ENCODE assay signal across 15 cellular contexts in genomic region chr7:101239191-101239950, GRCh38. TPM values are rescaled to one million over a fixed set of nuclear protein-coding genes. Genes with fewer than 3 reads are reported as not detected.
DNase-seq lines count a peak whose midpoint lies in the region; ATAC-seq and TF ChIP-seq lines count a peak whose summit lies in the region.
"Had no signal": no experiment of that assay in that cellular context is flagged by ENCODE, and none has a peak within 500 bp of the region (broad histone marks: within the 10 kb centered on the region; RNA-seq: fewer than 3 reads in every experiment).

No MANE protein-coding gene starts in this region.

- intact Hi-C loops in natural killer cell (cut with micrococcal nuclease), result no loop called here
- intact Hi-C loops in right cardiac atrium (cut with DNase I), result no loop called here
- intact Hi-C loops in psoas muscle (cut with DNase I), result loop anchor here in 1 of 2 donors (2.0 kb wide), 1 partner anchor 17 kb away; no protein-coding TSS in a partner anchor
- intact Hi-C loops in vagina (cut with DNase I), result no loop called here
- intact Hi-C loops in ovary (cut with DNase I), result no loop called here

- no peak overlapping the region for H3K27ac Mint-ChIP-seq in natural killer cell treated with Interleukin-12 subunit alpha and Interleukin-12 subunit beta and Interleukin-15 and Interleukin-18, amount 100 ng/mL, for 72 hours
- no peak overlapping the region for H3K27ac Mint-ChIP-seq in natural killer cell
- H3K27ac Mint-ChIP-seq: memory B cell had no signal

- TF ChIP-seq POLR2A in vagina (IDR thresholded peaks at IDR 0.05) (no peak), ovary (IDR thresholded peaks at IDR 0.05) (no peak)

- H3K4me1 Mint-ChIP-seq in natural killer cell treated with Interleukin-12 subunit alpha and Interleukin-12 subunit beta and Interleukin-15 and Interleukin-18, amount 100 ng/mL, for 72 hours (ENCODE audit: low read depth in 2 of 2), result peaks cover 6 to 7% of the 10 kb centered on the region in 2 donors
- H3K4me1 Mint-ChIP-seq in natural killer cell, result peaks cover 5 to 19% of the 10 kb centered on the region in 2 donors

- TF ChIP-seq CTCF in natural killer cell (IDR thresholded peaks at IDR 0.05) (no peak), psoas muscle (IDR thresholded peaks at IDR 0.05) (no peak), vagina (IDR thresholded peaks at IDR 0.05) (no peak), ovary (IDR thresholded peaks at IDR 0.05) (no peak)

- peaks cover 3 to 41% of the 10 kb centered on the region in 2 donors for H3K36me3 ChIP-seq in psoas muscle (ENCODE audit: insufficient read depth in 1 of 2, low read depth in 1 of 2)
- H3K36me3 ChIP-seq in vagina, result peaks cover 0 to 17% of the 10 kb centered on the region in 2 donors
- no peaks in the 10 kb centered on the region for H3K36me3 ChIP-seq in ovary

- H3K4me3 ChIP-seq in right cardiac atrium (ENCODE audit: low read length) (no peak overlapping the region), psoas muscle (no peak overlapping the region), vagina (no peak overlapping the region), ovary (no peak overlapping the region)

- TF ChIP-seq EP300 in ovary (IDR thresholded peaks at IDR 0.05), result no peak

- H3K9me3 Mint-ChIP-seq in natural killer cell treated with Interleukin-12 subunit alpha and Interleukin-12 subunit beta and Interleukin-15 and Interleukin-18, amount 100 ng/mL, for 72 hours, result no peaks in the 10 kb centered on the region
- H3K9me3 Mint-ChIP-seq in natural killer cell, result no peaks in the 10 kb centered on the region
- H3K9me3 Mint-ChIP-seq: memory B cell had no signal

- H3K27me3 ChIP-seq in right cardiac atrium (ENCODE audit: control insufficient read depth, insufficient read depth) (no peaks in the 10 kb centered on the region), psoas muscle (ENCODE audit: insufficient read depth in 3 of 3, low read length in 2 of 3) (no peaks in the 10 kb centered on the region), vagina (no peaks in the 10 kb centered on the region), ovary (no peaks in the 10 kb centered on the region)

- DNase-seq in natural killer cell treated with Interleukin-12 subunit alpha and Interleukin-12 subunit beta and Interleukin-15 and Interleukin-18, amount 100 ng/mL, for 72 hours (ENCODE audit: low spot score), result peak; percentile 61
- no peak for DNase-seq in natural killer cell
- peak in 2 of 3 donors; percentile 61 to 75 for DNase-seq in right cardiac atrium
- DNase-seq in psoas muscle, result no peak
- DNase-seq in vagina (ENCODE audit: extremely low spot score in 2 of 2), result no peak
- DNase-seq in ovary, result no peak
- no peak for DNase-seq in cerebellum (ENCODE audit: low spot score)
- DNase-seq: activated effector memory CD4-positive, alpha-beta T cell treated with Interleukin-2 at 50 U/mL for 16 hours; Kasumi-1; NCI-H1436; NCI-H446; OCI-M1 had no signal

- no peaks in the 10 kb centered on the region for H3K9me3 ChIP-seq in right cardiac atrium (ENCODE audit: control insufficient read depth, low read length)
- H3K9me3 ChIP-seq in psoas muscle, result no peaks in the 10 kb centered on the region
- no peaks in the 10 kb centered on the region for H3K9me3 ChIP-seq in vagina
- no peaks in the 10 kb centered on the region for H3K9me3 ChIP-seq in ovary

- no peak overlapping the region for H3K4me3 Mint-ChIP-seq in natural killer cell treated with Interleukin-12 subunit alpha and Interleukin-12 subunit beta and Interleukin-15 and Interleukin-18, amount 100 ng/mL, for 72 hours
- H3K4me3 Mint-ChIP-seq in natural killer cell, result no peak overlapping the region
- H3K4me3 Mint-ChIP-seq: memory B cell had no signal

- peaks cover 9% of the 10 kb centered on the region for H3K4me1 ChIP-seq in right cardiac atrium (ENCODE audit: control insufficient read depth, insufficient read depth, low read length)
- peaks cover 39% of the 10 kb centered on the region for H3K4me1 ChIP-seq in psoas muscle
- H3K4me1 ChIP-seq in vagina, result peaks cover 67% of the 10 kb centered on the region
- peaks cover 3% of the 10 kb centered on the region for H3K4me1 ChIP-seq in ovary (ENCODE audit: insufficient read depth)

- WGBS in right cardiac atrium, result 59% methylated on average over 27 of the region's 27 CpGs
- 64 to 74% (median 69%) methylated on average over 24 to 27 of the region's 27 CpGs for WGBS in psoas muscle, 3 donors
- 62 to 64% (median 63%) methylated on average over 26 to 27 of the region's 27 CpGs for WGBS in ovary, 3 donors

- H3K27ac ChIP-seq in right cardiac atrium (ENCODE audit: low read length) (peak overlapping the region; percentile 78), psoas muscle (peak overlapping the region; percentile 58), vagina (peak overlapping the region; percentile 84), ovary (no peak overlapping the region)

- H3K36me3 Mint-ChIP-seq in natural killer cell treated with Interleukin-12 subunit alpha and Interleukin-12 subunit beta and Interleukin-15 and Interleukin-18, amount 100 ng/mL, for 72 hours, result no peaks in the 10 kb centered on the region
- no peaks in the 10 kb centered on the region for H3K36me3 Mint-ChIP-seq in natural killer cell

- no peaks in the 10 kb centered on the region for H3K27me3 Mint-ChIP-seq in natural killer cell treated with Interleukin-12 subunit alpha and Interleukin-12 subunit beta and Interleukin-15 and Interleukin-18, amount 100 ng/mL, for 72 hours
- no peaks in the 10 kb centered on the region for H3K27me3 Mint-ChIP-seq in natural killer cell (ENCODE audit: low read depth in 2 of 2)
- H3K27me3 Mint-ChIP-seq: memory B cell had no signal

- no peak for ATAC-seq in natural killer cell treated with Interleukin-12 subunit alpha and Interleukin-12 subunit beta and Interleukin-15 and Interleukin-18, amount 100 ng/mL, for 72 hours
- no peak for ATAC-seq in natural killer cell
- ATAC-seq in right cardiac atrium, result peak; percentile 25 to 67
- ATAC-seq in psoas muscle, result no peak
- no peak for ATAC-seq in HG03280 (IDR thresholded peaks at IDR 0.05; ENCODE audit: unreplicated experiment)

RNA-seq across cellular contexts. Expression of gene CLDN15, which starts 1.8 kb away (rescaled TPM):
- total RNA-seq in natural killer cell treated with Interleukin-12 subunit alpha and Interleukin-12 subunit beta and Interleukin-15 and Interleukin-18, amount 100 ng/mL, for 72 hours, result 10 to 100 TPM; 16.6 to 34.0 TPM
- total RNA-seq in natural killer cell (10 to 100 TPM; 13.7 to 22.0 (median 19.3) TPM), right cardiac atrium (1 to 10 TPM; 2.4 to 3.4 (median 3.0) TPM), psoas muscle (1 to 10 TPM; 1.0 to 2.1 (median 1.5) TPM), vagina (8.6 TPM), ovary (100 to 1,000 TPM in 1 of 7 donors, 10 to 100 TPM in 4, 1 to 10 TPM in 2; 9.0 to 225 (median 11.7) TPM), cerebellum (5.4 TPM)
- polyA plus RNA-seq in right cardiac atrium (4.2 TPM), psoas muscle (1 to 10 TPM in 2 of 3 donors, under 1 TPM in 1; 0.52 to 2.2 (median 1.9) TPM), ovary (10 to 100 TPM in 1 of 2 donors, 1 to 10 TPM in 1; 3.6 to 14.6 TPM)

RNA-seq across cellular contexts. Expression of gene FIS1, which starts 5.5 kb away (rescaled TPM):
- 100 to 1,000 TPM in 1 of 2 donors, 10 to 100 TPM in 1; 93.1 to 102 TPM for total RNA-seq in natural killer cell treated with Interleukin-12 subunit alpha and Interleukin-12 subunit beta and Interleukin-15 and Interleukin-18, amount 100 ng/mL, for 72 hours
- 100 to 1,000 TPM in 2 of 3 donors, 10 to 100 TPM in 1; 99.9 to 119 (median 105) TPM for total RNA-seq in natural killer cell
- 100 to 1,000 TPM; 245 to 315 (median 279) TPM for total RNA-seq in right cardiac atrium
- 297 TPM for polyA plus RNA-seq in right cardiac atrium
- total RNA-seq in psoas muscle, result 100 to 1,000 TPM; 239 to 368 (median 261) TPM
- polyA plus RNA-seq in psoas muscle, result 100 to 1,000 TPM; 263 to 341 (median 312) TPM
- total RNA-seq in vagina, result 204 TPM
- total RNA-seq in ovary, result 100 to 1,000 TPM; 146 to 262 (median 178) TPM
- 100 to 1,000 TPM in 1 of 2 donors, 10 to 100 TPM in 1; 83.2 to 234 TPM for polyA plus RNA-seq in ovary
- 45.4 TPM for total RNA-seq in cerebellum

RNA-seq across cellular contexts. Expression of gene ZNHIT1, which starts 21.4 kb away (rescaled TPM):
- total RNA-seq in natural killer cell treated with Interleukin-12 subunit alpha and Interleukin-12 subunit beta and Interleukin-15 and Interleukin-18, amount 100 ng/mL, for 72 hours, result 10 to 100 TPM; 57.6 to 57.8 TPM
- total RNA-seq in natural killer cell (10 to 100 TPM; 53.7 to 63.5 (median 60.9) TPM), right cardiac atrium (10 to 100 TPM; 51.5 to 62.8 (median 55.5) TPM), psoas muscle (10 to 100 TPM; 40.8 to 58.1 (median 48.1) TPM), vagina (55.2 TPM), ovary (10 to 100 TPM; 36.2 to 84.4 (median 43.5) TPM), cerebellum (22.0 TPM)
- polyA plus RNA-seq in right cardiac atrium (108 TPM), psoas muscle (10 to 100 TPM; 65.0 to 89.5 (median 67.6) TPM), ovary (10 to 100 TPM; 27.6 to 59.7 TPM)

RNA-seq across cellular contexts. Expression of gene PLOD3, which starts 22.0 kb away (rescaled TPM):
- total RNA-seq in natural killer cell treated with Interleukin-12 subunit alpha and Interleukin-12 subunit beta and Interleukin-15 and Interleukin-18, amount 100 ng/mL, for 72 hours, result 10 to 100 TPM; 66.2 to 72.3 TPM
- total RNA-seq in natural killer cell (10 to 100 TPM; 41.7 to 54.5 (median 45.0) TPM), right cardiac atrium (10 to 100 TPM; 34.8 to 52.8 (median 44.0) TPM), psoas muscle (10 to 100 TPM; 18.5 to 25.4 (median 20.4) TPM), vagina (41.5 TPM), ovary (10 to 100 TPM; 14.2 to 51.9 (median 38.5) TPM), cerebellum (13.4 TPM)
- polyA plus RNA-seq in right cardiac atrium (31.2 TPM), psoas muscle (10 to 100 TPM; 12.9 to 45.4 (median 15.2) TPM), ovary (10 to 100 TPM; 27.0 to 41.5 TPM)

RNA-seq across cellular contexts. Expression of gene MOGAT3, which starts 38.5 kb away (rescaled TPM):
- total RNA-seq in natural killer cell treated with Interleukin-12 subunit alpha and Interleukin-12 subunit beta and Interleukin-15 and Interleukin-18, amount 100 ng/mL, for 72 hours, result not detected
- not detected for total RNA-seq in natural killer cell
- total RNA-seq in right cardiac atrium, result not detected
- not detected for polyA plus RNA-seq in right cardiac atrium
- not detected for total RNA-seq in psoas muscle
- not detected for polyA plus RNA-seq in psoas muscle
- not detected for total RNA-seq in vagina
- total RNA-seq in ovary, result under 1 TPM in 1 of 7 donors, not detected in 6; 0.24 TPM
- not detected for polyA plus RNA-seq in ovary
- not detected for total RNA-seq in cerebellum
- total RNA-seq: astrocyte had no signal

Comparison
In these comparisons a context has a peak if more than half of its experiments do, and no peak if none do; other contexts are left out.
1. DNase-seq: peak in natural killer cell treated with Interleukin-12 subunit alpha and Interleukin-12 subunit beta and Interleukin-15 and Interleukin-18, amount 100 ng/mL, for 72 hours (single experiment) and right cardiac atrium (2 of 3); none in natural killer cell (single experiment), psoas muscle (0 of 2), vagina (0 of 2), ovary (0 of 5) and cerebellum (single experiment).
2. ATAC-seq: peak in right cardiac atrium (2 of 2); none in natural killer cell treated with Interleukin-12 subunit alpha and Interleukin-12 subunit beta and Interleukin-15 and Interleukin-18, amount 100 ng/mL, for 72 hours (0 of 2), natural killer cell (0 of 3), psoas muscle (0 of 4) and HG03280 (single experiment).
3. H3K27ac ChIP-seq: peak in right cardiac atrium (single experiment), psoas muscle (single experiment) and vagina (single experiment); none in ovary (0 of 2).